ENCODE assay signal across 17 cellular contexts in genomic region chr4:108048157-108048556, GRCh38. TPM values are rescaled to one million over a fixed set of nuclear protein-coding genes. Genes with fewer than 3 reads are reported as not detected.
DNase-seq lines count a peak whose midpoint lies in the region; ATAC-seq and TF ChIP-seq lines count a peak whose summit lies in the region.
"Had no signal": no experiment of that assay in that cellular context is flagged by ENCODE, and none has a peak within 500 bp of the region (broad histone marks: within the 10 kb centered on the region; RNA-seq: fewer than 3 reads in every experiment).

No MANE protein-coding gene starts in this region.

- no peaks in the 10 kb centered on the region for H3K9me3 ChIP-seq in heart left ventricle
- no peaks in the 10 kb centered on the region for H3K9me3 ChIP-seq in heart right ventricle

- POLR2A ChIA-PET in activated CD4-positive, alpha-beta T cell treated with anti-CD3 and anti-CD28 coated beads, Interleukin-2, amount 10 ng/mL, durations not matched to agents 7 days and 5 days (lab: Charles Lee), result no interaction called here

- H3K4me1 Mint-ChIP-seq in activated CD4-positive, alpha-beta T cell treated with anti-CD3 and anti-CD28 coated beads, Interleukin-2, amount 10 ng/mL, durations not matched to agents 7 days and 5 days, result peaks cover 83% of the 10 kb centered on the region
- peaks cover 47% of the 10 kb centered on the region for H3K4me1 Mint-ChIP-seq in T-helper 2 cell treated with Interferon-gamma antibody and Interleukin-4, amounts not matched to agents 5 μg/mL and 100 μg/mL, for 36 hours (ENCODE audit: low read depth)

- intact Hi-C loops in heart left ventricle (cut with DNase I) (no loop called here), left cardiac atrium (cut with DNase I) (no loop called here), heart right ventricle (cut with DNase I) (no loop called here)

- no peaks in the 10 kb centered on the region for H3K36me3 ChIP-seq in heart left ventricle
- H3K36me3 ChIP-seq in heart right ventricle, result no peaks in the 10 kb centered on the region

- CTCF ChIA-PET in activated CD4-positive, alpha-beta T cell treated with anti-CD3 and anti-CD28 coated beads, Interleukin-2, amount 10 ng/mL, durations not matched to agents 7 days and 5 days (lab: Charles Lee), result interaction anchor here (0.6 to 2.6 kb wide), 4 partner anchors 13 to 530 kb away, joined by 3 to 15 read pairs (median 5); no protein-coding TSS in a partner anchor

- TF ChIP-seq CTCF in heart left ventricle (IDR thresholded peaks at IDR 0.05) (no peak), heart right ventricle (IDR thresholded peaks at IDR 0.05) (no peak)

- no peak overlapping the region for H3K4me3 Mint-ChIP-seq in activated CD4-positive, alpha-beta T cell treated with anti-CD3 and anti-CD28 coated beads, Interleukin-2, amount 10 ng/mL, durations not matched to agents 7 days and 5 days
- no peak overlapping the region for H3K4me3 Mint-ChIP-seq in T-helper 2 cell treated with Interferon-gamma antibody and Interleukin-4, amounts not matched to agents 5 μg/mL and 100 μg/mL, for 36 hours
- H3K4me3 Mint-ChIP-seq: H9 had no signal

- H3K4me1 ChIP-seq in heart left ventricle (peaks cover 0 to 12% (median 2%) of the 10 kb centered on the region in 12 donors), heart right ventricle (peaks cover 0 to 9% (median 3%) of the 10 kb centered on the region in 9 donors)

- no peaks in the 10 kb centered on the region for H3K9me3 Mint-ChIP-seq in activated CD4-positive, alpha-beta T cell treated with anti-CD3 and anti-CD28 coated beads, Interleukin-2, amount 10 ng/mL, durations not matched to agents 7 days and 5 days
- no peaks in the 10 kb centered on the region for H3K9me3 Mint-ChIP-seq in T-helper 2 cell treated with Interferon-gamma antibody and Interleukin-4, amounts not matched to agents 5 μg/mL and 100 μg/mL, for 36 hours
- H3K9me3 Mint-ChIP-seq: H9 had no signal

- TF ChIP-seq POLR2A in heart left ventricle (IDR thresholded peaks at IDR 0.05), result no peak

- peak in 3 of 4 donors; percentile 65 to 82 (median 81) for ATAC-seq in heart left ventricle
- ATAC-seq in left cardiac atrium, result no peak
- ATAC-seq in heart right ventricle, result peak in 7 of 8 donors; percentile 60 to 82 (median 78)

- H3K27ac Mint-ChIP-seq in activated CD4-positive, alpha-beta T cell treated with anti-CD3 and anti-CD28 coated beads, Interleukin-2, amount 10 ng/mL, durations not matched to agents 7 days and 5 days, result peak overlapping the region; percentile 95
- no peak overlapping the region for H3K27ac Mint-ChIP-seq in T-helper 2 cell treated with Interferon-gamma antibody and Interleukin-4, amounts not matched to agents 5 μg/mL and 100 μg/mL, for 36 hours
- H3K27ac Mint-ChIP-seq: H9 had no signal

- H3K27me3 ChIP-seq in heart left ventricle (no peaks in the 10 kb centered on the region), heart right ventricle (no peaks in the 10 kb centered on the region)

- DNase-seq in activated CD4-positive, alpha-beta T cell treated with anti-CD3 and anti-CD28 coated beads, Interleukin-2, amount 10 ng/mL, durations not matched to agents 7 days and 5 days, result no peak
- no peak for DNase-seq in activated CD4-positive, alpha-beta T cell treated with anti-CD3 and anti-CD28 coated beads, Interleukin-2, amount 50 U/mL, for 4 hours
- DNase-seq in heart left ventricle, result peak in 1 of 5 donors; percentile 63
- DNase-seq in left cardiac atrium, result no peak
- DNase-seq in heart right ventricle, result peak; percentile 35
- DNase-seq in stimulated activated CD4-positive, alpha-beta T cell treated with anti-CD3 and anti-CD28 coated beads, Interleukin-4, amount 100 ng/mL, for 1 hour, result no peak
- no peak for DNase-seq in NCI-H510A treated with DMSO at 0.1 percent for 48 hours (lab: John Stamatoyannopoulos, UW)
- DNase-seq in T-helper 2 cell treated with Interferon-gamma antibody and Interleukin-4, amounts not matched to agents 5 μg/mL and 100 μg/mL, for 36 hours (ENCODE audit: low spot score), result no peak
- DNase-seq: C1 segment of cervical spinal cord, DMS53, H9, KG1, NCI-H1092, NCI-H1694, NCI-H2107, NCI-H226, PC-9 had no signal

- H3K27ac ChIP-seq in heart left ventricle, result no peak overlapping the region
- H3K27ac ChIP-seq in heart right ventricle, result no peak overlapping the region
- H3K27ac ChIP-seq: PC-9 had no signal

- H3K4me3 ChIP-seq in heart left ventricle, result no peak overlapping the region
- no peak overlapping the region for H3K4me3 ChIP-seq in heart right ventricle
- H3K4me3 ChIP-seq: PC-9 had no signal

- H3K27me3 Mint-ChIP-seq in activated CD4-positive, alpha-beta T cell treated with anti-CD3 and anti-CD28 coated beads, Interleukin-2, amount 10 ng/mL, durations not matched to agents 7 days and 5 days, result no peaks in the 10 kb centered on the region
- H3K27me3 Mint-ChIP-seq in T-helper 2 cell treated with Interferon-gamma antibody and Interleukin-4, amounts not matched to agents 5 μg/mL and 100 μg/mL, for 36 hours (ENCODE audit: low read depth), result no peaks in the 10 kb centered on the region

- WGBS in heart left ventricle, 4 donors, result 58 to 70% (median 63%) methylated on average over 6 of the region's 6 CpGs
- 62 to 74% methylated on average over 6 of the region's 6 CpGs for WGBS in heart right ventricle, 2 donors

- H3K36me3 Mint-ChIP-seq in activated CD4-positive, alpha-beta T cell treated with anti-CD3 and anti-CD28 coated beads, Interleukin-2, amount 10 ng/mL, durations not matched to agents 7 days and 5 days (ENCODE audit: low read depth), result peaks cover 73% of the 10 kb centered on the region
- H3K36me3 Mint-ChIP-seq in T-helper 2 cell treated with Interferon-gamma antibody and Interleukin-4, amounts not matched to agents 5 μg/mL and 100 μg/mL, for 36 hours (ENCODE audit: low read depth), result peaks cover 53% of the 10 kb centered on the region

RNA-seq across cellular contexts. Expression of gene HADH, which starts 58.5 kb away (rescaled TPM):
- 10 to 100 TPM; 68.1 to 73.1 TPM for total RNA-seq in activated CD4-positive, alpha-beta T cell treated with anti-CD3 and anti-CD28 coated beads, Interleukin-2, amount 10 ng/mL, durations not matched to agents 7 days and 5 days
- total RNA-seq in heart left ventricle (100 to 1,000 TPM; 138 to 382 (median 217) TPM), left cardiac atrium (100 to 1,000 TPM; 103 to 132 TPM), heart right ventricle (100 to 1,000 TPM; 163 to 295 (median 238) TPM)
- polyA plus RNA-seq in heart left ventricle (100 to 1,000 TPM in 1 of 2 donors, 10 to 100 TPM in 1; 60.6 to 147 TPM), heart right ventricle (100 to 1,000 TPM in 1 of 2 donors, 10 to 100 TPM in 1; 58.2 to 134 TPM)

Comparison
In these comparisons a context has a peak if more than half of its experiments do, and no peak if none do; other contexts are left out.
1. DNase-seq: peak in heart right ventricle (2 of 2); none in activated CD4-positive, alpha-beta T cell treated with anti-CD3 and anti-CD28 coated beads, Interleukin-2, amount 10 ng/mL, durations not matched to agents 7 days and 5 days (single experiment), activated CD4-positive, alpha-beta T cell treated with anti-CD3 and anti-CD28 coated beads, Interleukin-2, amount 50 U/mL, for 4 hours (0 of 2), left cardiac atrium (single experiment), stimulated activated CD4-positive, alpha-beta T cell treated with anti-CD3 and anti-CD28 coated beads, Interleukin-4, amount 100 ng/mL, for 1 hour (single experiment), NCI-H510A treated with DMSO at 0.1 percent for 48 hours (single experiment) and T-helper 2 cell treated with Interferon-gamma antibody and Interleukin-4, amounts not matched to agents 5 μg/mL and 100 μg/mL, for 36 hours (single experiment).
2. ATAC-seq: peak in heart left ventricle (3 of 4) and heart right ventricle (7 of 8); none in left cardiac atrium (0 of 2).